In genomic region chr22:24292202-24292830, GRCh38 we compare ENCODE assay signal across 1 cellular context.
TF ChIP-seq lines count a peak whose summit lies in the region.

No MANE protein-coding gene starts in this region.

TF ChIP-seq in GM12878, 131 proteins besides CTCF, POLR2A, EP300 and RAD21:
- TF ChIP-seq IKZF1 (conservative IDR thresholded peaks at IDR 0.05), result peak; percentile 38; the same call in 1 of the 2 replicates
- TF ChIP-seq IKZF2 (IDR thresholded peaks at IDR 0.05), result peak in 1 of 2 experiments; percentile 55; a peak in 2 of 4 replicates
- peak; percentile 42; the same call in 1 of the 2 replicates for TF ChIP-seq NR2F1 (conservative IDR thresholded peaks at IDR 0.05)
- peak; percentile 26; the same call in 1 of the 2 replicates for TF ChIP-seq RELB (IDR thresholded peaks at IDR 0.05; ENCODE audit: low read depth)
